Comparison of ENCODE assay signal across 8 cellular contexts in genomic region chr21:28884976-28885852, GRCh38.
DNase-seq lines count a peak whose midpoint lies in the region; ATAC-seq and TF ChIP-seq lines count a peak whose summit lies in the region.

No MANE protein-coding gene starts in this region.

- no peaks in the 10 kb centered on the region for H3K36me3 ChIP-seq in kidney epithelial cell (ENCODE audit: control insufficient read depth, insufficient read depth, low read length)

- no peaks in the 10 kb centered on the region for H3K27me3 ChIP-seq in kidney epithelial cell (ENCODE audit: control insufficient read depth, insufficient read depth, low read length)

- ATAC-seq in GM19043 (IDR thresholded peaks at IDR 0.05; ENCODE audit: low read depth, unreplicated experiment) (peak; percentile 91), HG03354 (IDR thresholded peaks at IDR 0.05; ENCODE audit: poor library complexity, severe bottlenecking, unreplicated experiment) (peak; percentile 98)
- peak; percentile 95 to 96 for ATAC-seq in activated CD4-positive, CD25-positive, alpha-beta regulatory T cell treated with anti-CD3 and anti-CD28 coated beads, Interleukin-2, amount 50 U/mL, for 24 hours

- DNase-seq in AG10803 (ENCODE audit: low read depth), result peak; percentile 95
- peak; percentile 96 to 98 for DNase-seq in NCI-H446 (lab: John Stamatoyannopoulos, UW)
- peak; percentile 86 for DNase-seq in cerebellum (ENCODE audit: low spot score)
- DNase-seq in kidney epithelial cell (ENCODE audit: low read depth), result peak; percentile 45
- peak; percentile 94 for DNase-seq in stimulated activated CD4-positive, alpha-beta T cell treated with anti-CD3 and anti-CD28 coated beads, Interleukin-15, amount 100 ng/mL, for 24 hours

- H3K4me3 ChIP-seq in AG10803 (ENCODE audit: low read length), result peak overlapping the region; percentile 82
- peak overlapping the region; percentile 61 for H3K4me3 ChIP-seq in kidney epithelial cell (ENCODE audit: low read depth, low read length)

- no peak for TF ChIP-seq CTCF in AG10803 (conservative IDR thresholded peaks at IDR 0.05; ENCODE audit: low read length)
- no peak for TF ChIP-seq CTCF in kidney epithelial cell (IDR thresholded peaks at IDR 0.05; ENCODE audit: insufficient read depth, low read length, poor library complexity, severe bottlenecking)

Comparison
In these comparisons a context has a peak if more than half of its experiments do, and no peak if none do; other contexts are left out.
1. Peak in every context shown above with its lines: DNase-seq, ATAC-seq and H3K4me3 ChIP-seq.
2. DNase-seq: peak in every context shown above with its lines; median percentile 97 in NCI-H446; 95 in AG10803; 94 in stimulated activated CD4-positive, alpha-beta T cell treated with anti-CD3 and anti-CD28 coated beads, Interleukin-15, amount 100 ng/mL, for 24 hours; 86 in cerebellum; 45 in kidney epithelial cell.